9 cellular contexts compared by ENCODE assay signal in genomic region chr7:140909476-140910161, GRCh38.
"Had no signal": no experiment of that assay in that cellular context is flagged by ENCODE, and none has a peak within 500 bp of the region (broad histone marks: within the 10 kb centered on the region; RNA-seq: fewer than 3 reads in every experiment).

No MANE protein-coding gene starts in this region.

- H2AFZ ChIP-seq: GM23338 had no signal

- FAIRE-seq: H1, H54 had no signal

- H3K4me3 ChIP-seq: GM23338 had no signal

- DNase-seq: H9, HCEC 1CT, IMR-90, KBM-7 had no signal

- H3K27ac Mint-ChIP-seq: GM23338, H9 had no signal

- H3K9me3 Mint-ChIP-seq: GM23338, H9 had no signal

- H3K4me3 Mint-ChIP-seq: GM23338, H9 had no signal

- ATAC-seq: GM23338 had no signal

- H3K9ac ChIP-seq: KMS-11 had no signal

- H3K27ac ChIP-seq: HL-60, KMS-11 had no signal

- H3K4me2 ChIP-seq: GM23338, KMS-11 had no signal
